17 cellular contexts compared by ENCODE assay signal in the genomic region with DNA sequence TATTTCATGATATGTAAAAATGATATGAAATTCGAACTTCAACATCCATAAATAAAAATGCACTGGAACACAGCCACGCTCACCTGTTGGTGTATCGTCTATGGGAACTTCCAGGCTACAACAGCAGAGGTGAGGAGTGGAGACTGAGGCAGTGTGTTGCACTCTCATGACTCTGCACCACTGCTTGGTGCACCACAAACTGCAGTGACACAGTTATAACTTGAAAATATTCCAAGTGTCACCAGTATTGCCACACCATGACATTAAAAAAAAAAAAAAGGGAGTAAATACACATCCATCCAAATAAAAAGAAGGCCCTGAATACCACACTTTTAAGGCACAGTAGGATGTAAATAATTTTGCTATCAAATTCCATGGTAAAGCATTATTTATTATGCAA. TPM values are rescaled to one million over a fixed set of nuclear protein-coding genes. Genes with fewer than 3 reads are reported as not detected.
A peak's percentile ranks its signal among the peaks of the same experiment; 100 is the strongest.
DNase-seq lines count a peak whose midpoint lies in the region; ATAC-seq, FAIRE-seq and TF ChIP-seq lines count a peak whose summit lies in the region.
"Had no signal": no experiment of that assay in that cellular context is flagged by ENCODE, and none has a peak within 500 bp of the region (broad histone marks: within the 10 kb centered on the region; RNA-seq: fewer than 3 reads in every experiment).

No MANE protein-coding gene starts in this region.

- TF ChIP-seq CTCF in WERI-Rb-1 (IDR thresholded peaks at IDR 0.05; ENCODE audit: low read depth, low read length) (no peak), pancreas (IDR thresholded peaks at IDR 0.05) (no peak)

- peaks cover 52% of the 10 kb centered on the region for H3K36me3 Mint-ChIP-seq in activated T-cell treated with anti-CD3 and anti-CD28 coated beads, Interleukin-2, amount 50 U/mL, for 24 hours (ENCODE audit: low read depth)
- peaks cover 35% of the 10 kb centered on the region for H3K36me3 Mint-ChIP-seq in stimulated activated memory B cell treated with anti-CD40 and anti-IgM and Interleukin-4, amounts not matched to agents 10 μg/mL and 1 μg/mL and 100 μg/mL, for 72 hours

- H3K36me3 ChIP-seq in SK-N-MC (ENCODE audit: insufficient read depth, low read length), result no peaks in the 10 kb centered on the region; the same call in 1 of the 2 replicates
- peaks cover 6% of the 10 kb centered on the region for H3K36me3 ChIP-seq in WERI-Rb-1
- no peaks in the 10 kb centered on the region for H3K36me3 ChIP-seq in pancreas
- H3K36me3 ChIP-seq: right atrium auricular region, uterus had no signal

- no peaks in the 10 kb centered on the region for H3K9me3 Mint-ChIP-seq in activated T-cell treated with anti-CD3 and anti-CD28 coated beads, Interleukin-2, amount 50 U/mL, for 24 hours
- H3K9me3 Mint-ChIP-seq in stimulated activated memory B cell treated with anti-CD40 and anti-IgM and Interleukin-4, amounts not matched to agents 10 μg/mL and 1 μg/mL and 100 μg/mL, for 72 hours, result no peaks in the 10 kb centered on the region
- H3K9me3 Mint-ChIP-seq: T-cell had no signal

- H3K4me1 Mint-ChIP-seq in activated T-cell treated with anti-CD3 and anti-CD28 coated beads, Interleukin-2, amount 50 U/mL, for 24 hours (ENCODE audit: low read depth), result peaks cover 89% of the 10 kb centered on the region
- H3K4me1 Mint-ChIP-seq in stimulated activated memory B cell treated with anti-CD40 and anti-IgM and Interleukin-4, amounts not matched to agents 10 μg/mL and 1 μg/mL and 100 μg/mL, for 72 hours, result peaks cover 68% of the 10 kb centered on the region

- FAIRE-seq in pancreas (lab: Jason Lieb, UNC), result no peak
- FAIRE-seq: colon had no signal

- WGBS in pancreas, 2 donors, result 77 to 87% methylated on average over 3 of the region's 3 CpGs

- H3K27ac Mint-ChIP-seq in activated T-cell treated with anti-CD3 and anti-CD28 coated beads, Interleukin-2, amount 50 U/mL, for 24 hours, result peak overlapping the region; percentile 81
- H3K27ac Mint-ChIP-seq in stimulated activated memory B cell treated with anti-CD40 and anti-IgM and Interleukin-4, amounts not matched to agents 10 μg/mL and 1 μg/mL and 100 μg/mL, for 72 hours, result peak overlapping the region; percentile 77

- TF ChIP-seq POLR2A in GM18505 (IDR thresholded peaks at IDR 0.05; ENCODE audit: borderline replicate concordance, extremely low read depth, insufficient read depth, insufficient read length), result no peak

- H3K27ac ChIP-seq in SK-N-MC, result peak overlapping the region; percentile 65; the same call in 1 of the 2 replicates
- peak overlapping the region; percentile 27 for H3K27ac ChIP-seq in layer of hippocampus (ENCODE audit: low read depth, low read length)
- no peak overlapping the region for H3K27ac ChIP-seq in WERI-Rb-1
- no peak overlapping the region for H3K27ac ChIP-seq in pancreas

- H3K4me1 ChIP-seq in pancreas, result peaks cover 7 to 37% (median 8%) of the 10 kb centered on the region in 3 donors

- intact Hi-C loops in pancreas (cut with DNase I), result no loop called here

- no peak for ATAC-seq in stimulated activated memory B cell treated with anti-CD40 and anti-IgM and Interleukin-4, amounts not matched to agents 10 μg/mL and 1 μg/mL and 100 μg/mL, for 72 hours
- ATAC-seq in GM18505 (IDR thresholded peaks at IDR 0.05; ENCODE audit: unreplicated experiment), result no peak
- ATAC-seq in pancreas, result no peak
- ATAC-seq: T-cell had no signal

- H3K4me3 ChIP-seq in SK-N-MC, result peak overlapping the region; percentile 67
- no peak overlapping the region for H3K4me3 ChIP-seq in WERI-Rb-1 (ENCODE audit: low read depth, low read length)
- no peak overlapping the region for H3K4me3 ChIP-seq in pancreas
- H3K4me3 ChIP-seq: HAP-1, right atrium auricular region, uterus had no signal

- DNase-seq in activated T-cell treated with anti-CD3 and anti-CD28 coated beads, Interleukin-2, amount 50 U/mL, for 24 hours, result no peak
- no peak for DNase-seq in activated T-cell treated with anti-CD3 and anti-CD28 coated beads, Interleukin-2, amount 50 U/mL, for 48 hours
- no peak for DNase-seq in SK-N-MC (ENCODE audit: low read depth, low spot score)
- no peak for DNase-seq in WERI-Rb-1
- no peak for DNase-seq in pancreas
- DNase-seq: activated CD8-positive, alpha-beta memory T cell treated with anti-CD3 and anti-CD28 coated beads, Interleukin-2, amount 50 U/mL, for 48 hours; head of caudate nucleus; NCI-H1105; stimulated activated CD4-positive, alpha-beta T cell treated with anti-CD3 and anti-CD28 coated beads, Interleukin-4, amount 100 ng/mL, for 24 hours; T-cell; uterus had no signal

- H3K4me3 Mint-ChIP-seq in activated T-cell treated with anti-CD3 and anti-CD28 coated beads, Interleukin-2, amount 50 U/mL, for 24 hours, result no peak overlapping the region
- H3K4me3 Mint-ChIP-seq in stimulated activated memory B cell treated with anti-CD40 and anti-IgM and Interleukin-4, amounts not matched to agents 10 μg/mL and 1 μg/mL and 100 μg/mL, for 72 hours, result no peak overlapping the region

- H3K9me3 ChIP-seq in SK-N-MC (ENCODE audit: low read depth, low read length), result no peaks in the 10 kb centered on the region
- H3K9me3 ChIP-seq in WERI-Rb-1 (ENCODE audit: severe bottlenecking), result no peaks in the 10 kb centered on the region
- no peaks in the 10 kb centered on the region for H3K9me3 ChIP-seq in pancreas
- H3K9me3 ChIP-seq: HAP-1, right atrium auricular region, uterus had no signal

- no peak overlapping the region for H3K9ac ChIP-seq in SK-N-MC (ENCODE audit: insufficient read length)

- no peaks in the 10 kb centered on the region for H3K27me3 Mint-ChIP-seq in activated T-cell treated with anti-CD3 and anti-CD28 coated beads, Interleukin-2, amount 50 U/mL, for 24 hours
- no peaks in the 10 kb centered on the region for H3K27me3 Mint-ChIP-seq in stimulated activated memory B cell treated with anti-CD40 and anti-IgM and Interleukin-4, amounts not matched to agents 10 μg/mL and 1 μg/mL and 100 μg/mL, for 72 hours
- H3K27me3 Mint-ChIP-seq: T-cell had no signal

- H3K27me3 ChIP-seq in layer of hippocampus (ENCODE audit: control insufficient read depth, insufficient read depth, low read length) (no peaks in the 10 kb centered on the region), WERI-Rb-1 (ENCODE audit: insufficient read depth, low read depth, severe bottlenecking) (no peaks in the 10 kb centered on the region), pancreas (no peaks in the 10 kb centered on the region)
- H3K27me3 ChIP-seq: right atrium auricular region, uterus had no signal

RNA-seq across cellular contexts. Expression of a gene that starts 34.4 kb away (rescaled TPM):
- total RNA-seq in pancreas, result 10 to 100 TPM; 10.9 to 22.2 (median 13.2) TPM
- 1 to 10 TPM; 4.9 to 7.7 TPM for polyA plus RNA-seq in pancreas

Comparison
In these comparisons a context has a peak if more than half of its experiments do, and no peak if none do; other contexts are left out.
1. H3K27ac ChIP-seq: peak in SK-N-MC (single experiment) and layer of hippocampus (single experiment); none in WERI-Rb-1 (single experiment) and pancreas (0 of 4).